ENCODE assay signal across 8 cellular contexts in the genomic region with DNA sequence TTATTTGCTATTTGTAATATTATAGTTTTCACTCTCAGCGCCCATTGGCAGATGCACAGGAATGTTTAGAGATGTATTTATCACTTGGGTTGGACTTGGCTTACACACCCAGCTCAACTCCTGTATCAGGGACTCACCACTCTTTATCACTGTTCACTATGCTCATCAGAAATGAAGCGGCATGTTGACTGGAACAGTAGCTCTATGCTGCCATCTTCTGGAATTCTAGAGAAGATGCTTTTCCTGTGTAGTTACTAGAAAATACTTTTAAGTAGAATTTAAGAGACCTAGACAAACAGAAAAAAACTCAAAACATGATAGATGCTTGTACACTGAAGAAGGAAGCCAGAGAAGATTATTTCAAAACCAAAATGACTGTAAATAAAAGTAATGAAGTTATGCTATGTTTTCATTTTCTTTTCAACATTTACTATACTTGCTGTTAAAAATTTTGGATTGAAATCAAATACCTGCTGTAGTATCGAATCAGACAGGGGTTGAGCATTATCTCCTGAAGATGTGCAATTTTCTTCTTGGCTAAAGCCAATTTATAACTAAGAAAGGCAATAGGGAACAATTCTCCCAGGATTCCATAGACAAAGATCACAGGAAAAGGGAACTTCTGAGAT. TPM values are rescaled to one million over a fixed set of nuclear protein-coding genes. Genes with fewer than 3 reads are reported as not detected.
A peak's percentile ranks its signal among the peaks of the same experiment; 100 is the strongest.
DNase-seq lines count a peak whose midpoint lies in the region; ATAC-seq and TF ChIP-seq lines count a peak whose summit lies in the region.

No MANE protein-coding gene starts in this region.

- H3K27ac ChIP-seq in AG04450 (ENCODE audit: low read depth, low read length): no peak overlapping the region

- H3K4me3 ChIP-seq in AG04450 (ENCODE audit: low read depth, low read length): no peak overlapping the region
- H3K4me3 ChIP-seq in epithelial cell of proximal tubule (ENCODE audit: low read depth, low read length): no peak overlapping the region

- no peaks in the 10 kb centered on the region for H3K9me3 ChIP-seq in AG04450 (ENCODE audit: control insufficient read depth, insufficient read depth, low read length)

- DNase-seq in AG04450 (ENCODE audit: low read depth, low spot score) (peak; percentile 39), GM10266 (ENCODE audit: extremely low spot score) (peak; percentile 38), MV-4-11 (lab: John Stamatoyannopoulos, UW) (peak; percentile 52), SK-N-DZ (ENCODE audit: low spot score) (peak; percentile 69), epithelial cell of proximal tubule (ENCODE audit: low read depth) (peak; percentile 29), myocyte (ENCODE audit: low read depth) (peak; percentile 64), NCI-H1048 (lab: John Stamatoyannopoulos, UW) (no peak)

- POLR2A ChIA-PET in AG04450 (lab: Yijun Ruan, JAX): no interaction called here

- CTCF ChIA-PET in AG04450 (lab: Charles Lee): interaction anchor here (0.6 to 2.4 kb wide), 29 partner anchors 9 to 966 kb away, joined by 3 to 40 read pairs (median 3); a partner anchor contains a TSS

- H3K27me3 ChIP-seq in AG04450 (ENCODE audit: control insufficient read depth, insufficient read depth, low read length): no peaks in the 10 kb centered on the region

- peak; percentile 72 for ATAC-seq in HG02588 (IDR thresholded peaks at IDR 0.05; ENCODE audit: unreplicated experiment)

- peak; percentile 73 for TF ChIP-seq CTCF in AG04450 (IDR thresholded peaks at IDR 0.05; ENCODE audit: low read depth, low read length)
- TF ChIP-seq CTCF in GM10266 (IDR thresholded peaks at IDR 0.05; ENCODE audit: control insufficient read depth, insufficient read depth, low read depth, missing control alignments): peak; percentile 75
- peak; percentile 76 for TF ChIP-seq CTCF in epithelial cell of proximal tubule (conservative IDR thresholded peaks at IDR 0.05; ENCODE audit: low read depth, low read length)

RNA-seq across cellular contexts. Expression of a gene that starts 47.4 kb away (rescaled TPM):
- not detected in 2 replicates for polyA plus RNA-seq in AG04450 (2011; rRNA removed)
- polyA minus RNA-seq in AG04450 (2011; rRNA and poly(A)+ RNA removed): not detected in 2 replicates
- polyA plus RNA-seq in SK-N-DZ (2014; cell fraction: cytosol; rRNA removed): not detected in 2 replicates
- not detected in 2 replicates for polyA plus RNA-seq in SK-N-DZ (2014; cell fraction: nucleus; rRNA removed)
- total RNA-seq in epithelial cell of proximal tubule (0.12 and 2.0 TPM in 2 replicates), myocyte (0.37 TPM in 1 of 2 replicates, not detected in the other)
- polyA plus RNA-seq in myocyte (2012): not detected
